ENCODE assay signal across 22 cellular contexts in genomic region chr2:107376910-107377309, GRCh38.
"Had no signal": no experiment of that assay in that cellular context is flagged by ENCODE, and none has a peak within 500 bp of the region (broad histone marks: within the 10 kb centered on the region; RNA-seq: fewer than 3 reads in every experiment).

No MANE protein-coding gene starts in this region.

- ATAC-seq: activated CD8-positive, alpha-beta T cell treated with anti-CD3 and anti-CD28 coated beads, Interleukin-2, amount 10 ng/mL, durations not matched to agents 7 days and 5 days; body of pancreas; K562 had no signal

- H3K36me3 ChIP-seq: ascending aorta, SJCRH30 had no signal

- DNase-seq: activated CD4-positive, alpha-beta T cell treated with anti-CD3 and anti-CD28 coated beads for 4 hours; activated CD4-positive, alpha-beta T cell treated with anti-CD3 and anti-CD28 coated beads, Interleukin-2, amount 50 U/mL, for 4 hours; activated CD4-positive, CD25-positive, alpha-beta regulatory T cell; activated CD8-positive, alpha-beta T cell treated with anti-CD3 and anti-CD28 coated beads, Interleukin-2, amount 10 ng/mL, durations not matched to agents 7 days and 5 days; activated effector memory CD4-positive, alpha-beta T cell treated with Interleukin-2 at 50 U/mL for 16 hours; activated naive CD4-positive, alpha-beta T cell; activated T-cell treated with anti-CD3 and anti-CD28 coated beads, Interleukin-2, amount 50 U/mL, for 24 hours; amniotic stem cell; body of pancreas; Karpas-422; NCI-H1105 treated with DMSO at 0.1 percent for 48 hours; NCI-H1436 treated with DMSO at 0.1 percent for 48 hours; NCI-H187; NCI-H2171; NCI-H524 treated with DMSO at 0.1 percent for 48 hours; NCI-H748 treated with DMSO at 0.1 percent for 48 hours; SJCRH30; SK-N-SH; T-helper 1 cell had no signal

- H3K4me1 ChIP-seq: ascending aorta, body of pancreas, SJCRH30 had no signal

- H3K27ac ChIP-seq: ascending aorta, body of pancreas, SJCRH30, VCaP had no signal

- H3K27me3 ChIP-seq: ascending aorta, body of pancreas, SJCRH30 had no signal

- H3K4me3 ChIP-seq: ascending aorta, body of pancreas, K562, SJCRH30 had no signal

- H3K9me3 ChIP-seq: ascending aorta, body of pancreas, SJCRH30, SK-N-SH had no signal
